Comparison of ENCODE assay signal across 8 cellular contexts in the genomic region with DNA sequence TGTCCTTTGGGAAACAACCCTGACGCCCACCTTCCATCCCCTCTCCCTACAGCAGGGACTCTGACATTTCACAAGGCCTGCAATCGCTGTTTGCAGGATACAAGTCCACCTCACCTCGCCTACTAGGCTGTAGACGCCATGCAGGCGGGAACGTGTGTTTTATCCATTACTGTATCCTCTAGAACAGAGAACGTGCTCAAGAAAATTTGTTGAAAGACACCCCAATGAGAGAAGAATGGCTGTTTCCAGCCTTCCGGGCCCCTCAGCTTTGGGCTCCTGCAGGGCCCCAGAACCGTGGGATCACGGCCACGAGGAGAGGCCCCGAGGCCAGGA. TPM values are rescaled to one million over a fixed set of nuclear protein-coding genes. Genes with fewer than 3 reads are reported as not detected.
A peak's percentile ranks its signal among the peaks of the same experiment; 100 is the strongest.
DNase-seq lines count a peak whose midpoint lies in the region; ATAC-seq and TF ChIP-seq lines count a peak whose summit lies in the region.

No MANE protein-coding gene starts in this region.

- H3K9me3 ChIP-seq in T-helper 17 cell (ENCODE audit: control insufficient read depth, low read length, poor library complexity, severe bottlenecking) (no peaks in the 10 kb centered on the region), mucosa of descending colon (no peaks in the 10 kb centered on the region)

- H3K4me1 Mint-ChIP-seq in T-helper 17 cell = peaks cover 41% of the 10 kb centered on the region

- TF ChIP-seq CTCF in fibroblast of pulmonary artery (IDR thresholded peaks at IDR 0.05; ENCODE audit: low read length, missing control alignments) (no peak), mucosa of descending colon (IDR thresholded peaks at IDR 0.05) (no peak)

- H3K4me1 ChIP-seq in mucosa of descending colon (ENCODE audit: low read depth) = peaks cover 30% of the 10 kb centered on the region

- H3K36me3 ChIP-seq in H7 (replicated peaks; ENCODE audit: control insufficient read depth, insufficient read depth, low read length) (peaks cover 17% of the 10 kb centered on the region), mucosa of descending colon (ENCODE audit: low read depth) (no peaks in the 10 kb centered on the region)

- ATAC-seq in T-helper 17 cell (no peak), mucosa of descending colon (no peak), HG02852 (IDR thresholded peaks at IDR 0.05; ENCODE audit: unreplicated experiment) (no peak), HG02763 (IDR thresholded peaks at IDR 0.05; ENCODE audit: unreplicated experiment) (no peak)

- H3K27me3 ChIP-seq in H7 (ENCODE audit: control insufficient read depth, insufficient read depth, low read length) = peaks cover 19% of the 10 kb centered on the region

- peak overlapping the region; percentile 96 for H3K4me3 Mint-ChIP-seq in T-helper 17 cell

- H3K27ac Mint-ChIP-seq in T-helper 17 cell = peak overlapping the region; percentile 93

- DNase-seq in H7 (no peak), T-helper 17 cell (no peak), fibroblast of pulmonary artery (ENCODE audit: low read depth) (no peak), skeletal muscle cell (ENCODE audit: low read depth) (no peak), NCI-H345 treated with DMSO at 0.1 percent for 48 hours (lab: John Stamatoyannopoulos, UW; ENCODE audit: unreplicated experiment) (no peak), mucosa of descending colon (no peak)

- H3K36me3 Mint-ChIP-seq in T-helper 17 cell (ENCODE audit: low read depth) = peaks cover 4% of the 10 kb centered on the region

- no peaks in the 10 kb centered on the region for H3K27me3 Mint-ChIP-seq in T-helper 17 cell

- peak overlapping the region; percentile 54 for H3K4me3 ChIP-seq in H7 (ENCODE audit: insufficient read depth, low read depth, low read length)
- H3K4me3 ChIP-seq in fibroblast of pulmonary artery (replicated peaks; ENCODE audit: low read depth, low read length) = peak overlapping the region; percentile 78
- peak overlapping the region; percentile 62 for H3K4me3 ChIP-seq in skeletal muscle cell (ENCODE audit: low read depth, low read length)
- H3K4me3 ChIP-seq in mucosa of descending colon = no peak overlapping the region

- intact Hi-C loops in mucosa of descending colon (cut with DNase I, micrococcal nuclease) = no loop called here

RNA-seq across cellular contexts. Expression of gene TTYH2, which starts 1.5 kb away (rescaled TPM):
- 2.5 and 7.4 TPM in 2 replicates for total RNA-seq in H7 (2014; rRNA removed; shearing (Covaris generic))
- total RNA-seq in T-helper 17 cell (10 to 100 TPM; 19.8 to 23.2 TPM), mucosa of descending colon (1 to 10 TPM; 2.5 to 9.1 (median 3.1) TPM)

RNA-seq across cellular contexts. Expression of gene RPL38, which starts 8.4 kb away (rescaled TPM):
- total RNA-seq in H7 (2014; rRNA removed; shearing (Covaris generic)) = 1,534 and 2,134 TPM in 2 replicates
- total RNA-seq in T-helper 17 cell (1,000 to 10,000 TPM; 1,542 to 1,684 TPM), mucosa of descending colon (100 to 1,000 TPM; 617 to 705 (median 692) TPM)
